In genomic region chr22:30947821-30948454, GRCh38 we compare ENCODE assay signal across 8 cellular contexts.
DNase-seq lines count a peak whose midpoint lies in the region; ATAC-seq lines count a peak whose summit lies in the region.

No MANE protein-coding gene starts in this region.

- ATAC-seq in HG02759 (IDR thresholded peaks at IDR 0.05; ENCODE audit: unreplicated experiment) (no peak), HG03280 (IDR thresholded peaks at IDR 0.05; ENCODE audit: unreplicated experiment) (no peak), HG03439 (IDR thresholded peaks at IDR 0.05; ENCODE audit: unreplicated experiment) (no peak)

- DNase-seq in NCI-H748 (lab: John Stamatoyannopoulos, UW; ENCODE audit: unreplicated experiment): peak; percentile 6
- no peak for DNase-seq in NCI-H748 treated with DMSO at 0.1 percent for 48 hours (lab: John Stamatoyannopoulos, UW)
- peak; percentile 5 for DNase-seq in NCI-H2227 treated with DMSO at 0.1 percent for 48 hours (lab: John Stamatoyannopoulos, UW)
- DNase-seq in dedifferentiated amniotic fluid mesenchymal stem cell (ENCODE audit: extremely low spot score): peak; percentile 65
- peak; percentile 85 for DNase-seq in medulla oblongata (ENCODE audit: extremely low spot score)
